In genomic region chr16:8621572-8622314, GRCh38 we compare ENCODE assay signal across 8 cellular contexts. TPM values are rescaled to one million over a fixed set of nuclear protein-coding genes. Genes with fewer than 3 reads are reported as not detected.
DNase-seq lines count a peak whose midpoint lies in the region; ATAC-seq lines count a peak whose summit lies in the region.

METTL22 (plus strand) TSS chr16:8621698; CDS start chr16:8625666, 3,968 bp downstream.

- peaks cover 49 to 91% (median 85%) of the 10 kb centered on the region in 10 experiments for H3K4me1 ChIP-seq in BLaER1 treated with 17β-estradiol and CSF1 and Interleukin-3, amounts not matched to agents 10 nM and 100 nM

- H3K9ac ChIP-seq in BLaER1 treated with 17β-estradiol and CSF1 and Interleukin-3, amounts not matched to agents 10 nM and 100 nM: peak within 1 kb of the TSS; percentile 91 to 99 (median 97)

- H3K36me3 ChIP-seq in BLaER1 treated with 17β-estradiol and CSF1 and Interleukin-3, amounts not matched to agents 10 nM and 100 nM: peaks cover 26 to 38% (median 30%) of the 10 kb centered on the region in 11 experiments

- H3K9me3 ChIP-seq in BLaER1 treated with 17β-estradiol and CSF1 and Interleukin-3, amounts not matched to agents 10 nM and 100 nM (replicated peaks in 1 of 11): peaks cover 0 to 5% (median 0%) of the 10 kb centered on the region in 11 experiments; a peak in 1 of 22 replicates

- peaks cover 33% of the 10 kb centered on the region for H3K4me1 Mint-ChIP-seq in dendritic cell treated with granulocyte-macrophage colony-stimulating factor and Interleukin-4, amounts not matched to agents 40 ng/mL and 50 ng/mL, for 4 days (ENCODE audit: low read depth)

- H3K4me2 ChIP-seq in BLaER1 treated with 17β-estradiol and CSF1 and Interleukin-3, amounts not matched to agents 10 nM and 100 nM: peak within 1 kb of the TSS; percentile 79 to 99 (median 93)

- peak within 1 kb of the TSS; percentile 92 for H3K27ac Mint-ChIP-seq in dendritic cell treated with granulocyte-macrophage colony-stimulating factor and Interleukin-4, amounts not matched to agents 40 ng/mL and 50 ng/mL, for 4 days

- H3K27me3 Mint-ChIP-seq in dendritic cell treated with granulocyte-macrophage colony-stimulating factor and Interleukin-4, amounts not matched to agents 40 ng/mL and 50 ng/mL, for 4 days: peaks cover 28% of the 10 kb centered on the region

- H4K20me1 ChIP-seq in BLaER1 treated with 17β-estradiol and CSF1 and Interleukin-3, amounts not matched to agents 10 nM and 100 nM: peaks cover 0 to 45% (median 33%) of the 10 kb centered on the region in 11 experiments; a peak in 17 of 22 replicates

- ATAC-seq in GM19328 (IDR thresholded peaks at IDR 0.05; ENCODE audit: unreplicated experiment) (peak; percentile 92), HG03460 (IDR thresholded peaks at IDR 0.05; ENCODE audit: unreplicated experiment) (peak; percentile 85), left lobe of liver (peak; percentile 99)

- peak within 1 kb of the TSS; percentile 82 to 99 (median 98) for H3K4me3 ChIP-seq in BLaER1 treated with 17β-estradiol and CSF1 and Interleukin-3, amounts not matched to agents 10 nM and 100 nM

- DNase-seq in NCI-H748 (lab: John Stamatoyannopoulos, UW; ENCODE audit: unreplicated experiment) (peak; percentile 81), left lobe of liver (ENCODE audit: low spot score) (peak; percentile 93)
- peak; percentile 84 to 86 for DNase-seq in activated CD4-positive, alpha-beta T cell treated with anti-CD3 and anti-CD28 coated beads, Interleukin-2, amount 50 U/mL, for 24 hours (ENCODE audit: low read depth in 1 of 2, low spot score in 1 of 2)
- peak; percentile 95 to 97 for DNase-seq in stimulated activated CD4-positive, alpha-beta T cell treated with anti-CD3 and anti-CD28 coated beads, Interleukin-2, amount 100 ng/mL, for 24 hours

- H3K4me3 Mint-ChIP-seq in dendritic cell treated with granulocyte-macrophage colony-stimulating factor and Interleukin-4, amounts not matched to agents 40 ng/mL and 50 ng/mL, for 4 days: peak within 1 kb of the TSS; percentile 94

- no peaks in the 10 kb centered on the region for H3K27me3 ChIP-seq in BLaER1 treated with 17β-estradiol and CSF1 and Interleukin-3, amounts not matched to agents 10 nM and 100 nM

- H3K27ac ChIP-seq in BLaER1 treated with 17β-estradiol and CSF1 and Interleukin-3, amounts not matched to agents 10 nM and 100 nM: peak within 1 kb of the TSS; percentile 92 to 98 (median 96)

- H3K36me3 Mint-ChIP-seq in dendritic cell treated with granulocyte-macrophage colony-stimulating factor and Interleukin-4, amounts not matched to agents 40 ng/mL and 50 ng/mL, for 4 days (ENCODE audit: low read depth): peaks cover 36% of the 10 kb centered on the region

- no peaks in the 10 kb centered on the region for H3K9me3 Mint-ChIP-seq in dendritic cell treated with granulocyte-macrophage colony-stimulating factor and Interleukin-4, amounts not matched to agents 40 ng/mL and 50 ng/mL, for 4 days

- intact Hi-C loops in dendritic cell treated with granulocyte-macrophage colony-stimulating factor and Interleukin-4, amounts not matched to agents 40 ng/mL and 50 ng/mL, for 4 days (cut with micrococcal nuclease): no loop called here

RNA-seq across cellular contexts. Expression of gene METTL22, which starts in this region (rescaled TPM):
- 14.9 TPM for total RNA-seq in left lobe of liver

Comparison
In these comparisons a context has a peak if more than half of its experiments do, and no peak if none do; other contexts are left out.
1. Peak in every context shown above with its lines: DNase-seq, ATAC-seq, H3K4me3 ChIP-seq and H3K27ac ChIP-seq.